ENCODE assay signal across 7 cellular contexts in the genomic region with DNA sequence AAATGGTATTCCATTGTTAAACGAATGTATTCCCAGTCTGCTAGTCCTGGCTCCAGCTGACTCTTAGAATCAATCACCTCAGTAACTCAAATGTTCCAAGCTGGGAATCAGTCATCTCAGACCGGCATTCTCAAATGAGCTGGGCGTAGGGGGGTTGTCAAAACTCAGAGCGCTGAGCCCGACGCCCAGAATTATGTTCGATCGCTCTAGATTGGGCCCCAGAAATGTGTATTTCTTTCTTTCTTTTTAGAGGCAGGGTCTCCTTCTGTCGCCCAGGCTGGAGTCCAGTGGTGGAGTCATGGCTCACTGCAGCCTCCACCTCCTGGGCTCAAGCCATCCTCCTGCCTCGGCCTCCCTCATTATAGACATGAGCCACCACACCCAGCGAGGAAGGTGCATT.
DNase-seq lines count a peak whose midpoint lies in the region; ATAC-seq, FAIRE-seq and TF ChIP-seq lines count a peak whose summit lies in the region.

No MANE protein-coding gene starts in this region.

- no peaks in the 10 kb centered on the region for H3K36me3 ChIP-seq in HUES64 (ENCODE audit: insufficient read depth, low read length)
- no peaks in the 10 kb centered on the region for H3K36me3 ChIP-seq in ascending aorta
- H3K36me3 ChIP-seq in keratinocyte (ENCODE audit: control insufficient read depth in 2 of 2, extremely low read depth in 1 of 2, insufficient read depth in 2 of 2, low read length in 2 of 2) = no peaks in the 10 kb centered on the region
- H3K36me3 ChIP-seq in spleen = no peaks in the 10 kb centered on the region

- H3K4me3 Mint-ChIP-seq in activated CD8-positive, alpha-beta memory T cell treated with anti-CD3 and anti-CD28 coated beads, Interleukin-2, amount 10 ng/mL, durations not matched to agents 7 days and 5 days = no peak overlapping the region

- H3K9me3 Mint-ChIP-seq in activated CD8-positive, alpha-beta memory T cell treated with anti-CD3 and anti-CD28 coated beads, Interleukin-2, amount 10 ng/mL, durations not matched to agents 7 days and 5 days (ENCODE audit: low read depth) = peaks cover 3% of the 10 kb centered on the region

- no peaks in the 10 kb centered on the region for H3K79me2 ChIP-seq in keratinocyte (ENCODE audit: control insufficient read depth, insufficient read depth, low read length)

- peak overlapping the region; percentile 72 for H2AFZ ChIP-seq in keratinocyte (ENCODE audit: control insufficient read depth, low read length)

- peak overlapping the region; percentile 70 for H3K4me3 ChIP-seq in HUES64 (ENCODE audit: low read length)
- H3K4me3 ChIP-seq in ascending aorta = peak overlapping the region; percentile 57 to 72
- H3K4me3 ChIP-seq in keratinocyte (ENCODE audit: control insufficient read depth in 2 of 3, extremely low read depth in 1 of 3, insufficient read depth in 2 of 3, low read depth in 1 of 3, low read length in 3 of 3) = peak overlapping the region; percentile 45 to 77 (median 73)
- peak overlapping the region in 5 of 8 donors; percentile 46 to 75 (median 47) for H3K4me3 ChIP-seq in spleen

- TF ChIP-seq POLR2A in spleen (IDR thresholded peaks at IDR 0.05) = no peak

- H3K27ac ChIP-seq in HUES64 (ENCODE audit: low read depth, low read length) (no peak overlapping the region), ascending aorta (peak overlapping the region in 1 of 2 donors; percentile 86), keratinocyte (ENCODE audit: control insufficient read depth, insufficient read depth, low read length) (no peak overlapping the region), spleen (peak overlapping the region in 7 of 8 donors; percentile 86 to 93 (median 88))

- intact Hi-C loops in ascending aorta (cut with DNase I) (loop anchor here (2.0 to 5.0 kb wide), 2 partner anchors 24 to 42 kb away; no protein-coding TSS in a partner anchor), spleen (cut with DNase I; ENCODE audit: low total_unique reads) (no loop called here)

- no peaks in the 10 kb centered on the region for H3K9me1 ChIP-seq in keratinocyte (ENCODE audit: control insufficient read depth, extremely low read depth, insufficient read depth, low read length)

- ATAC-seq in activated CD8-positive, alpha-beta memory T cell treated with anti-CD3 and anti-CD28 coated beads, Interleukin-2, amount 10 ng/mL, durations not matched to agents 7 days and 5 days = no peak

- no peaks in the 10 kb centered on the region for H4K20me1 ChIP-seq in keratinocyte (ENCODE audit: control insufficient read depth, extremely low read depth, insufficient read depth, low read length)

- H3K9me3 ChIP-seq in HUES64 (ENCODE audit: insufficient read depth, low read depth, low read length) = no peaks in the 10 kb centered on the region
- no peaks in the 10 kb centered on the region for H3K9me3 ChIP-seq in ascending aorta
- no peaks in the 10 kb centered on the region for H3K9me3 ChIP-seq in keratinocyte (ENCODE audit: control insufficient read depth, low read depth, low read length)
- peaks cover 0 to 5% (median 0%) of the 10 kb centered on the region in 8 donors for H3K9me3 ChIP-seq in spleen

- no peak for DNase-seq in ascending aorta (ENCODE audit: low spot score in 2 of 2)
- no peak for DNase-seq in keratinocyte (ENCODE audit: low read depth, low spot score)
- no peak for DNase-seq in spleen
- DNase-seq in dermis blood vessel endothelial cell = no peak
- DNase-seq in stimulated activated CD4-positive, alpha-beta T cell treated with anti-CD3 and anti-CD28 coated beads, Interleukin-12 subunit alpha, Interleukin-12 subunit beta, amount 100 ng/mL, for 4 hours = no peak
- DNase-seq in activated CD8-positive, alpha-beta memory T cell treated with anti-CD3 and anti-CD28 coated beads, Interleukin-2, amount 10 ng/mL, durations not matched to agents 7 days and 5 days = no peak

- CTCF ChIA-PET in activated CD8-positive, alpha-beta memory T cell treated with anti-CD3 and anti-CD28 coated beads, Interleukin-2, amount 10 ng/mL, durations not matched to agents 7 days and 5 days (lab: Charles Lee) = no interaction called here

- H3K27ac Mint-ChIP-seq in activated CD8-positive, alpha-beta memory T cell treated with anti-CD3 and anti-CD28 coated beads, Interleukin-2, amount 10 ng/mL, durations not matched to agents 7 days and 5 days = no peak overlapping the region

- H3K9ac ChIP-seq in HUES64 (ENCODE audit: low read depth, low read length) (no peak overlapping the region), keratinocyte (ENCODE audit: control insufficient read depth, extremely low read depth, insufficient read depth, low read length) (peak overlapping the region; percentile 77)

- peaks cover 26% of the 10 kb centered on the region for H3K27me3 ChIP-seq in HUES64 (ENCODE audit: insufficient read depth, low read length)
- no peaks in the 10 kb centered on the region for H3K27me3 ChIP-seq in ascending aorta
- H3K27me3 ChIP-seq in keratinocyte (ENCODE audit: control insufficient read depth, extremely low read depth, insufficient read depth, low read length) = no peaks in the 10 kb centered on the region
- H3K27me3 ChIP-seq in spleen (replicated peaks in 1 of 7) = peaks cover 0 to 28% (median 0%) of the 10 kb centered on the region in 7 donors

- FAIRE-seq in keratinocyte (lab: Jason Lieb, UNC) = no peak

- H3K4me1 ChIP-seq in HUES64 (ENCODE audit: insufficient read depth, low read length) (peaks cover 19% of the 10 kb centered on the region), ascending aorta (peaks cover 0 to 4% of the 10 kb centered on the region in 2 donors), keratinocyte (ENCODE audit: control insufficient read depth, extremely low read depth, insufficient read depth, low read length) (peaks cover 7% of the 10 kb centered on the region), spleen (peaks cover 0 to 27% (median 15%) of the 10 kb centered on the region in 6 donors)

- 71% methylated on average over 10 of the region's 11 CpGs for WGBS in HUES64
- WGBS in spleen, 5 donors = 76 to 84% (median 83%) methylated on average over 11 of the region's 11 CpGs

- H3K36me3 Mint-ChIP-seq in activated CD8-positive, alpha-beta memory T cell treated with anti-CD3 and anti-CD28 coated beads, Interleukin-2, amount 10 ng/mL, durations not matched to agents 7 days and 5 days = no peaks in the 10 kb centered on the region

- dilution Hi-C loops in keratinocyte (cut with MboI; ENCODE audit: extremely low pct_ligation_motif_present, low sequenced_read_pairs) = no loop called here

- TF ChIP-seq CTCF in ascending aorta (IDR thresholded peaks at IDR 0.05) (no peak), keratinocyte (optimal IDR thresholded peaks at IDR 0.05 in 1 of 3, IDR thresholded peaks at IDR 0.05 in 1 of 3, conservative IDR thresholded peaks at IDR 0.05 in 1 of 3; ENCODE audit: extremely low read depth in 1 of 3, insufficient read depth in 2 of 3, low read length in 3 of 3) (no peak), spleen (IDR thresholded peaks at IDR 0.05 in 8 of 11, conservative IDR thresholded peaks at IDR 0.05 in 3 of 11) (no peak)

- peaks cover 33% of the 10 kb centered on the region for H3K27me3 Mint-ChIP-seq in activated CD8-positive, alpha-beta memory T cell treated with anti-CD3 and anti-CD28 coated beads, Interleukin-2, amount 10 ng/mL, durations not matched to agents 7 days and 5 days

- H3K4me2 ChIP-seq in keratinocyte (ENCODE audit: control insufficient read depth, extremely low read depth, insufficient read depth, low read depth, low read length) = peak overlapping the region; percentile 94

- H3K4me1 Mint-ChIP-seq in activated CD8-positive, alpha-beta memory T cell treated with anti-CD3 and anti-CD28 coated beads, Interleukin-2, amount 10 ng/mL, durations not matched to agents 7 days and 5 days = peaks cover 5% of the 10 kb centered on the region

Comparison
In these comparisons a context has a peak if more than half of its experiments do, and no peak if none do; other contexts are left out.
1. H3K27ac ChIP-seq: peak in spleen (7 of 8); none in HUES64 (single experiment) and keratinocyte (single experiment).
2. Peak in every context shown above with its lines, with median percentiles within 50 percentile points of each other: H3K4me3 ChIP-seq.